ENCODE assay signal across 1 cellular context in genomic region chr12:101243616-101244015, GRCh38.
TF ChIP-seq lines count a peak whose summit lies in the region.

No MANE protein-coding gene starts in this region.

TF ChIP-seq in H1, 55 proteins besides CTCF, POLR2A, EP300 and RAD21:
- TF ChIP-seq USF2 (IDR thresholded peaks at IDR 0.05; ENCODE audit: low read length) (no peak), ZNF274 (IDR thresholded peaks at IDR 0.05; ENCODE audit: borderline replicate concordance, extremely low read depth, low read length) (no peak), CBX8 (IDR thresholded peaks at IDR 0.05; ENCODE audit: borderline replicate concordance, low read depth, low read length) (no peak), SIN3A (conservative IDR thresholded peaks at IDR 0.05 in 1 of 2, IDR thresholded peaks at IDR 0.05 in 1 of 2; ENCODE audit: low read depth in 1 of 2, low read length in 2 of 2) (no peak), BCL11A (IDR thresholded peaks at IDR 0.05; ENCODE audit: low read depth in 2 of 2, low read length in 2 of 2) (no peak), CHD2 (IDR thresholded peaks at IDR 0.05; ENCODE audit: low read length) (no peak), HDAC2 (IDR thresholded peaks at IDR 0.05; ENCODE audit: borderline replicate concordance in 1 of 2, low read depth in 2 of 2, low read length in 2 of 2) (no peak), SIRT6 (IDR thresholded peaks at IDR 0.05; ENCODE audit: low read length) (no peak), POLR2AphosphoS5 (IDR thresholded peaks at IDR 0.05; ENCODE audit: low read depth, low read length) (no peak), TBP (IDR thresholded peaks at IDR 0.05; ENCODE audit: low read depth, low read length) (no peak), E2F6 (IDR thresholded peaks at IDR 0.05) (no peak), MAX (IDR thresholded peaks at IDR 0.05) (no peak), SP1 (IDR thresholded peaks at IDR 0.05; ENCODE audit: low read depth, low read length) (no peak), KDM1A (IDR thresholded peaks at IDR 0.05; ENCODE audit: borderline replicate concordance, low read length) (no peak), PHF8 (conservative IDR thresholded peaks at IDR 0.05; ENCODE audit: low read depth, low read length) (no peak), POU5F1 (IDR thresholded peaks at IDR 0.05; ENCODE audit: low read depth, low read length) (no peak), ATF2 (IDR thresholded peaks at IDR 0.05; ENCODE audit: low read length) (no peak), RFX5 (IDR thresholded peaks at IDR 0.05; ENCODE audit: borderline replicate concordance, low read depth, low read length) (no peak), EGR1 (IDR thresholded peaks at IDR 0.05; ENCODE audit: borderline replicate concordance, low read depth, low read length) (no peak), SRF (IDR thresholded peaks at IDR 0.05; ENCODE audit: low read depth, low read length) (no peak)
TF ChIP-seq in H1: peak in this region for 0.
